18 cellular contexts compared by ENCODE assay signal in the genomic region with DNA sequence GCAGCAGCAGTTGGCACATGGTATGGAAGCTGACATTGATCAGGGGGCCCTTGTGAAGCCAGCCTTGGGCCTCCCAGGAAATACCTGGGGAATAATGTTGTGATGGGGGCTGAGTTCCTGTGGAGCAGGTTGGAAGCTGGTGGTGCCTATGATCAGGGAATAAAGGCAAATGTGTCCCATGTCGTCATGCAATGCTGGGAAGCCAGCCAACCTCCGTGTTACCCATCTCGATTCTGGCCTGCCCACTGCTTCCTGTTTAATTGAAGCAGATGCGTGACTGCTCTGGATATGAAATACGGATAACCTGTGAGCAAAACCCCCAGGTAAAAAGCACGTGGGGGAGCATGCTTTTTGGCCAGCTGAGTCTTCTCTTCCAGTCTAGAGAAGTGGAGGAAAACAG.
"Had no signal": no experiment of that assay in that cellular context is flagged by ENCODE, and none has a peak within 500 bp of the region (broad histone marks: within the 10 kb centered on the region; RNA-seq: fewer than 3 reads in every experiment).

No MANE protein-coding gene starts in this region.

- H3K36me3 ChIP-seq: colonic mucosa, sigmoid colon, tibial nerve had no signal

- H3K9me3 ChIP-seq: colonic mucosa, mucosa of descending colon, sigmoid colon, testis, tibial nerve had no signal

- H3K4me3 ChIP-seq: colonic mucosa, dorsolateral prefrontal cortex, hepatocyte, mucosa of descending colon, sigmoid colon, skin epidermis, testis, tibial nerve had no signal

- H3K27me3 ChIP-seq: colonic mucosa, sigmoid colon, testis, tibial nerve had no signal

- DNase-seq: colonic mucosa; effector CD8-positive, alpha-beta T cell; foreskin melanocyte; head of caudate nucleus; left colon; mucosa of descending colon; naive thymus-derived CD8-positive, alpha-beta T cell; posterior cingulate gyrus; sigmoid colon; stimulated activated CD4-positive, alpha-beta T cell treated with anti-CD3 and anti-CD28 coated beads, Interleukin-2, amount 100 ng/mL, for 24 hours; stimulated activated CD4-positive, alpha-beta T cell treated with anti-CD3 and anti-CD28 coated beads, Interleukin-4, amount 100 ng/mL, for 4 hours; stimulated activated naive B cell treated with anti-CD40 and anti-IgM and Interleukin-4, amounts not matched to agents 10 μg/mL and 1 μg/mL and 100 μg/mL, for 72 hours; stimulated activated naive CD8-positive, alpha-beta T cell treated with anti-CD3 and anti-CD28 coated beads, Interleukin-15, amount 100 ng/mL, for 72 hours; testis had no signal

- H3K4me1 ChIP-seq: colonic mucosa, sigmoid colon, testis, tibial nerve had no signal

- ATAC-seq: left colon; mucosa of descending colon; naive thymus-derived CD8-positive, alpha-beta T cell; stimulated activated naive B cell treated with anti-CD40 and anti-IgM and Interleukin-4, amounts not matched to agents 10 μg/mL and 1 μg/mL and 100 μg/mL, for 72 hours; stimulated activated naive CD8-positive, alpha-beta T cell treated with anti-CD3 and anti-CD28 coated beads, Interleukin-15, amount 100 ng/mL, for 72 hours had no signal

- H3K27ac ChIP-seq: colonic mucosa, dorsolateral prefrontal cortex, hepatocyte, sigmoid colon, skin epidermis, testis, tibial nerve had no signal
